Comparison of ENCODE assay signal across 11 cellular contexts in genomic region chr14:64628940-64629403, GRCh38.
DNase-seq lines count a peak whose midpoint lies in the region; ATAC-seq and TF ChIP-seq lines count a peak whose summit lies in the region.
"Had no signal": no experiment of that assay in that cellular context is flagged by ENCODE, and none has a peak within 500 bp of the region (broad histone marks: within the 10 kb centered on the region; RNA-seq: fewer than 3 reads in every experiment).

No MANE protein-coding gene starts in this region.

- H4K20me1 ChIP-seq in PC-3 (ENCODE audit: low read length), result no peaks in the 10 kb centered on the region

- no peaks in the 10 kb centered on the region for H3K27me3 ChIP-seq in PC-3 (ENCODE audit: low read length)
- H3K27me3 ChIP-seq in muscle layer of duodenum (ENCODE audit: low read depth, low read length), result no peaks in the 10 kb centered on the region
- no peaks in the 10 kb centered on the region for H3K27me3 ChIP-seq in tibial nerve

- DNase-seq in AG09319 (ENCODE audit: extremely low read depth, low read depth) (peak; percentile 32), PC-3 (peak; percentile 92), left ventricle myocardium superior (no peak), tibial nerve (ENCODE audit: low spot score in 2 of 2) (no peak)
- no peak for DNase-seq in stimulated activated naive CD8-positive, alpha-beta T cell treated with anti-CD3 and anti-CD28 coated beads, Interleukin-15, Interleukin-2, amounts not matched to agents 100 U/mL and 50 U/mL, for 24 hours
- DNase-seq: activated CD4-positive, alpha-beta memory T cell treated with anti-CD3 and anti-CD28 coated beads for 36 hours; CD8-positive, alpha-beta T cell; stimulated activated CD4-positive, alpha-beta T cell treated with anti-CD3 and anti-CD28 coated beads, Interleukin-4, amount 100 ng/mL, for 1 hour had no signal

- no peaks in the 10 kb centered on the region for H3K9me2 ChIP-seq in PC-3 (replicated peaks; ENCODE audit: low read length)

- H3K9me3 ChIP-seq in PC-3 (ENCODE audit: low read length) (no peaks in the 10 kb centered on the region), muscle layer of duodenum (ENCODE audit: control insufficient read depth in 1 of 2, low read length in 2 of 2) (no peaks in the 10 kb centered on the region), tibial nerve (no peaks in the 10 kb centered on the region)

- H3K4me3 ChIP-seq in PC-3 (ENCODE audit: low read length), result no peak overlapping the region
- peak overlapping the region in 1 of 2 donors; percentile 1 for H3K4me3 ChIP-seq in muscle layer of duodenum (ENCODE audit: low read depth in 1 of 2, low read length in 2 of 2)
- no peak overlapping the region for H3K4me3 ChIP-seq in tibial nerve

- no peak for TF ChIP-seq EP300 in tibial nerve (IDR thresholded peaks at IDR 0.05)

- peak overlapping the region; percentile 43 for H3K4me2 ChIP-seq in PC-3 (ENCODE audit: low read length)

- no peak for TF ChIP-seq POLR2A in tibial nerve (IDR thresholded peaks at IDR 0.05)

- H3F3A ChIP-seq in PC-3 (ENCODE audit: low read length, unreplicated experiment), result no peaks in the 10 kb centered on the region

- CTCF ChIA-PET in PC-3 (lab: Charles Lee), result interaction anchor here (0.5 to 1.2 kb wide), 8 partner anchors 10 to 285 kb away, joined by 3 to 17 read pairs (median 4); partner anchors contain the start of gene HSPA2

- peak overlapping the region; percentile 33; the same call in 1 of the 2 replicates for H2AFZ ChIP-seq in PC-3 (ENCODE audit: low read length)

- H3K36me3 ChIP-seq in PC-3 (ENCODE audit: low read depth, low read length) (no peaks in the 10 kb centered on the region), muscle layer of duodenum (ENCODE audit: control insufficient read depth in 1 of 2, insufficient read depth in 2 of 2, low read length in 2 of 2) (no peaks in the 10 kb centered on the region), tibial nerve (no peaks in the 10 kb centered on the region)

- POLR2A ChIA-PET in PC-3 (lab: Charles Lee; ENCODE audit: unreplicated experiment), result interaction anchor here (0.5 to 2.1 kb wide), 12 partner anchors 9 to 145 kb away, joined by 4 to 25 read pairs (median 5); partner anchors contain the start of genes HSPA2 and ZBTB1

- peak overlapping the region; percentile 84 for H3K27ac ChIP-seq in PC-3 (ENCODE audit: low read length)
- peak overlapping the region; percentile 81 for H3K27ac ChIP-seq in muscle layer of duodenum (ENCODE audit: low read length)
- H3K27ac ChIP-seq in tibial nerve, result no peak overlapping the region

- intact Hi-C loops in PC-3 (cut with micrococcal nuclease) (loop anchor here (1.0 kb wide), 3 partner anchors 18 to 126 kb away; partner anchors contain the start of genes HSPA2 and ZBTB25), left ventricle myocardium superior (cut with micrococcal nuclease) (no loop called here)

- H3K4me1 ChIP-seq in PC-3 (ENCODE audit: insufficient read depth, low read length), result peaks cover 20% of the 10 kb centered on the region
- peaks cover 4 to 10% of the 10 kb centered on the region in 2 donors for H3K4me1 ChIP-seq in muscle layer of duodenum (ENCODE audit: control insufficient read depth in 1 of 2, insufficient read depth in 2 of 2, low read length in 2 of 2)
- peaks cover 0 to 4% (median 0%) of the 10 kb centered on the region in 4 donors for H3K4me1 ChIP-seq in tibial nerve

- no peak for TF ChIP-seq CTCF in AG09319 (IDR thresholded peaks at IDR 0.05; ENCODE audit: low read depth, low read length)
- TF ChIP-seq CTCF in PC-3 (conservative IDR thresholded peaks at IDR 0.05; ENCODE audit: low read depth, low read length), result peak; percentile 25; the same call in 1 of the 2 replicates
- TF ChIP-seq CTCF in tibial nerve (IDR thresholded peaks at IDR 0.05), result no peak

- no peaks in the 10 kb centered on the region for H3K79me2 ChIP-seq in PC-3 (ENCODE audit: low read length)

- H3K9ac ChIP-seq in PC-3 (ENCODE audit: low read length), result peak overlapping the region; percentile 41

- ATAC-seq in PC-3 (peak; percentile 98), esophagus mucosa (peak; percentile 60), left ventricle myocardium superior (no peak), GM18858 (IDR thresholded peaks at IDR 0.05; ENCODE audit: unreplicated experiment) (no peak)
- ATAC-seq in stimulated activated naive CD8-positive, alpha-beta T cell treated with anti-CD3 and anti-CD28 coated beads, Interleukin-15, Interleukin-2, amounts not matched to agents 100 U/mL and 50 U/mL, for 24 hours, result no peak
- ATAC-seq: CD8-positive, alpha-beta T cell had no signal

- no TSS peak for BruUV-seq in PC-3 (replicated peaks; lab: Mats Ljungman, UMichigan)

- WGBS in tibial nerve, 2 donors, result 31 to 33% methylated on average over 7 of the region's 7 CpGs

Comparison
In these comparisons a context has a peak if more than half of its experiments do, and no peak if none do; other contexts are left out.
1. DNase-seq: peak in AG09319 (single experiment) and PC-3 (single experiment); none in left ventricle myocardium superior (single experiment), tibial nerve (0 of 2) and stimulated activated naive CD8-positive, alpha-beta T cell treated with anti-CD3 and anti-CD28 coated beads, Interleukin-15, Interleukin-2, amounts not matched to agents 100 U/mL and 50 U/mL, for 24 hours (single experiment).
2. ATAC-seq: peak in PC-3 (single experiment) and esophagus mucosa (single experiment); none in left ventricle myocardium superior (single experiment), GM18858 (single experiment) and stimulated activated naive CD8-positive, alpha-beta T cell treated with anti-CD3 and anti-CD28 coated beads, Interleukin-15, Interleukin-2, amounts not matched to agents 100 U/mL and 50 U/mL, for 24 hours (single experiment).
3. H3K27ac ChIP-seq: peak in PC-3 (single experiment) and muscle layer of duodenum (single experiment); none in tibial nerve (0 of 4).